ENCODE assay signal across 8 cellular contexts in genomic region chr13:48232420-48233096, GRCh38. TPM values are rescaled to one million over a fixed set of nuclear protein-coding genes. Genes with fewer than 3 reads are reported as not detected.
DNase-seq lines count a peak whose midpoint lies in the region; ATAC-seq and TF ChIP-seq lines count a peak whose summit lies in the region.

No MANE protein-coding gene starts in this region.

- DNase-seq in DND-41 (no peak), OCI-LY7 (ENCODE audit: low spot score) (no peak), uterus (peak; percentile 51 to 80), NCI-H1436 treated with DMSO at 0.1 percent for 48 hours (lab: John Stamatoyannopoulos, UW) (no peak)
- DNase-seq in NK-92 treated with Interleukin-12 subunit alpha and Interleukin-12 subunit beta, amount 100 ng/mL, for 24 hours (lab: John Stamatoyannopoulos, UW), result no peak

- H3K4me1 ChIP-seq in DND-41 (ENCODE audit: insufficient read depth, low read length) (peaks cover 45% of the 10 kb centered on the region), OCI-LY7 (ENCODE audit: insufficient read depth, low read length, poor library complexity, severe bottlenecking) (peaks cover 31% of the 10 kb centered on the region), ectodermal cell (ENCODE audit: control insufficient read depth, insufficient read depth, low read length) (peaks cover 17% of the 10 kb centered on the region), mononuclear cell (ENCODE audit: insufficient read depth, low read length) (peaks cover 34% of the 10 kb centered on the region), uterus (peaks cover 0 to 6% of the 10 kb centered on the region in 2 donors)

- no TSS peak for BruUV-seq in OCI-LY7 (replicated peaks; lab: Mats Ljungman, UMichigan)

- H3K27me3 ChIP-seq in DND-41 (ENCODE audit: insufficient read depth, low read length, poor library complexity), result no peaks in the 10 kb centered on the region
- peaks cover 11% of the 10 kb centered on the region for H3K27me3 ChIP-seq in ectodermal cell (ENCODE audit: control insufficient read depth, insufficient read depth, low read length, poor library complexity, severe bottlenecking)
- no peaks in the 10 kb centered on the region for H3K27me3 ChIP-seq in mononuclear cell (ENCODE audit: insufficient read depth, low read length)
- no peaks in the 10 kb centered on the region for H3K27me3 ChIP-seq in uterus

- H3K79me2 ChIP-seq in DND-41 (ENCODE audit: insufficient read depth, low read length), result peaks cover 50% of the 10 kb centered on the region
- peaks cover 15% of the 10 kb centered on the region; the same call in 1 of the 2 replicates for H3K79me2 ChIP-seq in OCI-LY7 (ENCODE audit: insufficient read depth, low read depth, low read length)

- CTCF ChIA-PET in OCI-LY7 (lab: Charles Lee; ENCODE audit: unreplicated experiment), result interaction anchor here (1.1 kb wide), 1 partner anchor 154 kb away, joined by 3 read pairs; no protein-coding TSS in a partner anchor

- TF ChIP-seq POLR2A in uterus (IDR thresholded peaks at IDR 0.05), result no peak

- H3K27ac ChIP-seq in DND-41 (ENCODE audit: low read length) (peak overlapping the region; percentile 62), OCI-LY7 (ENCODE audit: low read depth, low read length, poor library complexity, severe bottlenecking) (no peak overlapping the region), ectodermal cell (ENCODE audit: insufficient read depth, low read depth, low read length, poor library complexity, severe bottlenecking) (no peak overlapping the region), uterus (peak overlapping the region; percentile 99 to 100)

- H3K9me3 ChIP-seq in DND-41 (ENCODE audit: insufficient read depth, low read length, severe bottlenecking) (no peaks in the 10 kb centered on the region), OCI-LY7 (ENCODE audit: low read length) (no peaks in the 10 kb centered on the region), ectodermal cell (ENCODE audit: control insufficient read depth, low read length) (no peaks in the 10 kb centered on the region), mononuclear cell (ENCODE audit: low read depth, low read length) (no peaks in the 10 kb centered on the region), uterus (no peaks in the 10 kb centered on the region)

- no peaks in the 10 kb centered on the region for H3K9me2 ChIP-seq in OCI-LY7 (ENCODE audit: insufficient read depth, low read length)

- ATAC-seq in DND-41 (ENCODE audit: insufficient read depth, low read depth) (peak; percentile 48), GM21723 (IDR thresholded peaks at IDR 0.05; ENCODE audit: unreplicated experiment) (peak; percentile 15)

- peak overlapping the region; percentile 81 for H2AFZ ChIP-seq in DND-41 (ENCODE audit: low read depth, low read length)
- peak overlapping the region; percentile 88 for H2AFZ ChIP-seq in OCI-LY7 (ENCODE audit: low read length)

- WGBS in ectodermal cell, 2 experiments, result 24 to 25% methylated on average over 31 of the region's 31 CpGs

- H3K4me2 ChIP-seq in DND-41 (ENCODE audit: insufficient read depth, low read length) (peak overlapping the region; percentile 93), OCI-LY7 (ENCODE audit: low read length) (peak overlapping the region; percentile 75)

- intact Hi-C loops in OCI-LY7 (cut with micrococcal nuclease; ENCODE audit: unreplicated experiment) (loop anchor here (1.0 kb wide), 2 partner anchors 105 to 348 kb away; no protein-coding TSS in a partner anchor), uterus (cut with DNase I; ENCODE audit: low total_unique reads) (loop anchor here (10.0 kb wide), 1 partner anchor 72 kb away; the partner anchor contains the start of gene RB1)

- POLR2A ChIA-PET in OCI-LY7 (lab: Charles Lee), result interaction anchor here (0.6 to 1.7 kb wide), 5 partner anchors 18 to 300 kb away, joined by 3 to 5 read pairs (median 4); partner anchors contain the start of gene RCBTB2

- H4K20me1 ChIP-seq in DND-41 (ENCODE audit: insufficient read depth, low read length), result peaks cover 16% of the 10 kb centered on the region
- H4K20me1 ChIP-seq in OCI-LY7 (ENCODE audit: insufficient read depth, low read length), result peaks cover 15% of the 10 kb centered on the region; the same call in 1 of the 2 replicates

- peak overlapping the region; percentile 99 for H3K9ac ChIP-seq in DND-41 (ENCODE audit: low read depth, low read length)

- peaks cover 23% of the 10 kb centered on the region for H3K36me3 ChIP-seq in DND-41 (ENCODE audit: insufficient read depth, low read length)
- no peaks in the 10 kb centered on the region for H3K36me3 ChIP-seq in OCI-LY7 (ENCODE audit: insufficient read depth, low read length)
- H3K36me3 ChIP-seq in ectodermal cell (ENCODE audit: control insufficient read depth, insufficient read depth, low read length), result no peaks in the 10 kb centered on the region
- no peaks in the 10 kb centered on the region for H3K36me3 ChIP-seq in uterus

- H3K4me3 ChIP-seq in DND-41 (ENCODE audit: low read depth in 1 of 2, low read length in 2 of 2) (peak overlapping the region; percentile 70 to 85; a peak in 3 of 4 replicates), OCI-LY7 (ENCODE audit: low read depth, low read length, poor library complexity, severe bottlenecking) (peak overlapping the region; percentile 76), ectodermal cell (ENCODE audit: insufficient read depth, low read depth, low read length) (peak overlapping the region; percentile 85), mononuclear cell (ENCODE audit: low read length) (peak overlapping the region; percentile 86), uterus (peak overlapping the region; percentile 96 to 98)

- TF ChIP-seq CTCF in DND-41 (IDR thresholded peaks at IDR 0.05; ENCODE audit: borderline replicate concordance, extremely low read depth, low read length, poor library complexity, severe bottlenecking) (no peak), OCI-LY7 (conservative IDR thresholded peaks at IDR 0.05; ENCODE audit: low read length) (no peak), uterus (IDR thresholded peaks at IDR 0.05) (no peak)

RNA-seq across cellular contexts. Expression of gene ITM2B, which starts 0.4 kb away (rescaled TPM):
- total RNA-seq in OCI-LY7 (2014; rRNA removed; shearing (Covaris generic)), result 14.7 and 21.1 TPM in 2 replicates
- total RNA-seq in OCI-LY7 (2022) (43.3 and 44.5 TPM in 2 replicates), mononuclear cell (550 TPM), uterus (100 to 1,000 TPM; 326 to 725 (median 565) TPM)
- 146 TPM for polyA plus RNA-seq in ectodermal cell (2013, experiment 1 of 4)
- 177 TPM for polyA plus RNA-seq in ectodermal cell (2013, experiment 2 of 4)
- 174 TPM for polyA plus RNA-seq in ectodermal cell (2013, experiment 3 of 4)
- polyA plus RNA-seq in ectodermal cell (2013, experiment 4 of 4), result 199 TPM

Comparison
In these comparisons a context has a peak if more than half of its experiments do, and no peak if none do; other contexts are left out.
1. DNase-seq: peak in uterus (2 of 2); none in DND-41 (single experiment), OCI-LY7 (single experiment), NCI-H1436 treated with DMSO at 0.1 percent for 48 hours (single experiment) and NK-92 treated with Interleukin-12 subunit alpha and Interleukin-12 subunit beta, amount 100 ng/mL, for 24 hours (single experiment).
2. H3K27ac ChIP-seq: peak in DND-41 (single experiment) and uterus (2 of 2); none in OCI-LY7 (single experiment) and ectodermal cell (single experiment).
3. RNA of gene ITM2B, which starts 0.4 kb away (total RNA-seq): 326 to 725 TPM in uterus and 550 TPM in mononuclear cell (single experiment); 14.7 to 44.5 TPM in OCI-LY7; every median in the first group is over 4 times any median in the second.
4. Peak in every context shown above with its lines, with median percentiles within 50 percentile points of each other: H3K4me3 ChIP-seq.